Comparison of ENCODE assay signal across 9 cellular contexts in the genomic region with DNA sequence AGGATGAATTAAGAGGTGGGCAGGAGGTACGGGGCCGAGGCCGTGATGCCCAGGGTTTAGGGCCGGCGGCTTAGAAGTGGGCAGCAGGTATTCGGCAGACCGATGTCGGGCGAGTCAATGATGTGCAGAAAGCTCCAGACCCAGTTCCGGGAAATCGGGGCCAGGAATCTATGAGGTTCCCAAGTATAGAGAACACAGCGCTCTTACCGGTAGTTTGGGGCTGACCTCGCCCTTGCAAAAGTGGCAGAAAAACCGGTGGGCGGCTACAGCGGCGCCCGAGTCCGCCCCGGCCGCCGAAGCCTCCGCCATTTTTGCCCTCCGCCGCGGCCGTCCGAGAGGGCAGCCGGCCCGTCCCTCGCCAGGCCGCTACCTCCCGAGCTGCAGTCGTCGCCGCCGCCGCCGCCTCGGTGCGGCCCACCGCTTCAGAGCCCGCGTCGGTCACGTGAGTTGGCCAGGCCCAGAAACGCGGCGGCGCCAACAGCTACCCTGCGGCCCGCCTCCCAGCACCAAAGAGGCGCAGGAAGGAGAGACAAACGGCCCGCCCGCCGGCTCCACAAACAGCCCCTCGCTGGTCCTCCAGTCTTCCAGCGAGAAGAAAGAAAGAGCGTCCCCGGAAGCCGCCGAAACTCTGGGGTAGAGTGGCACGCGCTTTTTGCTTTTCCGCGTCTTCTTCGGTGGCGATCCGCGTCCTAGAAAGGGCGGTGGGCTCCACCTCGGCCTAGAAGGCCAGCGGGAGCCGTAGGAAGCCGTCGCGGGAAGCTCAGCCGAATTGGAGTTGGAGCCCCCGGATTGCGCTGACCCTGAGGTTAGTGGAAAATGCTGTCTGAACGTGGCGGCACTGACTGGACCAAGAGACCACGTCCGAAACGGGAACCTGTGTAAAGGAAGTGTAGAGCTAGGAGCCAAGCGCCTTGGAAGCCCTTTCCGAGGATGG. TPM values are rescaled to one million over a fixed set of nuclear protein-coding genes. Genes with fewer than 3 reads are reported as not detected.
DNase-seq lines count a peak whose midpoint lies in the region; ATAC-seq, FAIRE-seq and TF ChIP-seq lines count a peak whose summit lies in the region.
"Had no signal": no experiment of that assay in that cellular context is flagged by ENCODE, and none has a peak within 500 bp of the region (broad histone marks: within the 10 kb centered on the region; RNA-seq: fewer than 3 reads in every experiment).

A gene with protein sequence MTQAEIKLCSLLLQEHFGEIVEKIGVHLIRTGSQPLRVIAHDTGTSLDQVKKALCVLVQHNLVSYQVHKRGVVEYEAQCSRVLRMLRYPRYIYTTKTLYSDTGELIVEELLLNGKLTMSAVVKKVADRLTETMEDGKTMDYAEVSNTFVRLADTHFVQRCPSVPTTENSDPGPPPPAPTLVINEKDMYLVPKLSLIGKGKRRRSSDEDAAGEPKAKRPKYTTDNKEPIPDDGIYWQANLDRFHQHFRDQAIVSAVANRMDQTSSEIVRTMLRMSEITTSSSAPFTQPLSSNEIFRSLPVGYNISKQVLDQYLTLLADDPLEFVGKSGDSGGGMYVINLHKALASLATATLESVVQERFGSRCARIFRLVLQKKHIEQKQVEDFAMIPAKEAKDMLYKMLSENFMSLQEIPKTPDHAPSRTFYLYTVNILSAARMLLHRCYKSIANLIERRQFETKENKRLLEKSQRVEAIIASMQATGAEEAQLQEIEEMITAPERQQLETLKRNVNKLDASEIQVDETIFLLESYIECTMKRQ (plus strand): TSS at position 636 of the 934 bp plus-strand sequence. CDS start 1,577 bp downstream, outside the sequence.
A gene (minus strand): TSS at position 531 of the 934 bp plus-strand sequence. CDS start 222 bp downstream, at position 309.

- CTCF ChIA-PET in activated CD4-positive, alpha-beta T cell treated with anti-CD3 and anti-CD28 coated beads for 36 hours (lab: Charles Lee), result interaction anchor here (0.6 to 8.1 kb wide), 2 partner anchors 23 to 130 kb away, joined by 3 to 98 read pairs; a partner anchor contains a TSS

- DNase-seq in Ammon's horn (ENCODE audit: low spot score) (peak; percentile 95), GM19239 (ENCODE audit: insufficient read length, low spot score) (peak; percentile 71), NCI-H524 (lab: John Stamatoyannopoulos, UW) (peak; percentile 81 to 87), chondrocyte (ENCODE audit: low spot score) (peak; percentile 96), kidney glomerular epithelial cell (lab: John Stamatoyannopoulos, UW) (peak; percentile 83)
- peak; percentile 91 for DNase-seq in activated CD4-positive, alpha-beta T cell treated with anti-CD3 and anti-CD28 coated beads for 36 hours
- peak; percentile 60 to 62 for DNase-seq in stimulated activated CD4-positive, alpha-beta T cell treated with anti-CD3 and anti-CD28 coated beads, Interleukin-1b, Interleukin-23, amount 100 ng/mL, for 1 hour (ENCODE audit: low read depth in 2 of 2)

- ATAC-seq in HG03442 (IDR thresholded peaks at IDR 0.05; ENCODE audit: unreplicated experiment), result peak; percentile 92
- peak; percentile 67 for ATAC-seq in activated CD4-positive, alpha-beta T cell treated with anti-CD3 and anti-CD28 coated beads for 36 hours

- H3K9me3 Mint-ChIP-seq in activated CD4-positive, alpha-beta T cell treated with anti-CD3 and anti-CD28 coated beads for 36 hours (ENCODE audit: low read depth), result no peaks in the 10 kb centered on the region
- H3K9me3 Mint-ChIP-seq in chondrocyte (ENCODE audit: low read depth), result no peaks in the 10 kb centered on the region

- no peaks in the 10 kb centered on the region for H3K27me3 Mint-ChIP-seq in activated CD4-positive, alpha-beta T cell treated with anti-CD3 and anti-CD28 coated beads for 36 hours
- no peaks in the 10 kb centered on the region for H3K27me3 Mint-ChIP-seq in chondrocyte (ENCODE audit: low read depth)

- H3K27ac Mint-ChIP-seq in activated CD4-positive, alpha-beta T cell treated with anti-CD3 and anti-CD28 coated beads for 36 hours, result peak within 1 kb of the TSS; percentile 98
- H3K27ac Mint-ChIP-seq in chondrocyte (ENCODE audit: unreplicated experiment), result peak within 1 kb of the TSS; percentile 98

- peaks cover 44% of the 10 kb centered on the region for H3K4me1 Mint-ChIP-seq in activated CD4-positive, alpha-beta T cell treated with anti-CD3 and anti-CD28 coated beads for 36 hours
- H3K4me1 Mint-ChIP-seq in chondrocyte (ENCODE audit: low read depth), result peaks cover 27% of the 10 kb centered on the region

- H3K36me3 Mint-ChIP-seq in activated CD4-positive, alpha-beta T cell treated with anti-CD3 and anti-CD28 coated beads for 36 hours (ENCODE audit: low read depth), result peaks cover 32% of the 10 kb centered on the region
- peaks cover 20% of the 10 kb centered on the region for H3K36me3 Mint-ChIP-seq in chondrocyte (ENCODE audit: low read depth)

- peak within 1 kb of the TSS; percentile 97 for H3K4me3 Mint-ChIP-seq in activated CD4-positive, alpha-beta T cell treated with anti-CD3 and anti-CD28 coated beads for 36 hours
- H3K4me3 Mint-ChIP-seq in chondrocyte (ENCODE audit: unreplicated experiment), result peak within 1 kb of the TSS; percentile 98

- POLR2A ChIA-PET in activated CD4-positive, alpha-beta T cell treated with anti-CD3 and anti-CD28 coated beads for 36 hours (lab: Charles Lee), result interaction anchor here (1.0 to 1.3 kb wide), 2 partner anchors 21 to 228 kb away, joined by 4 to 5 read pairs; a partner anchor contains a TSS

- peak; percentile 45 for FAIRE-seq in GM19239 (lab: Jason Lieb, UNC)
- FAIRE-seq: colon had no signal

- TF ChIP-seq CTCF in chondrocyte (IDR thresholded peaks at IDR 0.05), result peak; percentile 8

- intact Hi-C loops in activated CD4-positive, alpha-beta T cell treated with anti-CD3 and anti-CD28 coated beads for 36 hours (cut with DNase I, micrococcal nuclease), result loop anchor here in 1 of 2 experiments (10.0 kb wide), 1 partner anchor 79 kb away; no protein-coding TSS in a partner anchor

RNA-seq across cellular contexts. Expression of the first gene that starts in this region (rescaled TPM):
- 10 to 100 TPM; 34.2 to 42.6 TPM for total RNA-seq in activated CD4-positive, alpha-beta T cell treated with anti-CD3 and anti-CD28 coated beads for 36 hours
- total RNA-seq in chondrocyte, result 28.3 to 31.3 TPM (median 30.7 TPM) in 3 replicates

RNA-seq across cellular contexts. Expression of the second gene that starts in this region (rescaled TPM):
- 10 to 100 TPM; 11.8 to 13.9 TPM for total RNA-seq in activated CD4-positive, alpha-beta T cell treated with anti-CD3 and anti-CD28 coated beads for 36 hours
- 12.7 to 16.4 TPM (median 13.0 TPM) in 3 replicates for total RNA-seq in chondrocyte

Comparison
In these comparisons a context has a peak if more than half of its experiments do, and no peak if none do; other contexts are left out.
1. Peak in every context shown above with its lines: DNase-seq and ATAC-seq.